15 cellular contexts compared by ENCODE assay signal in the genomic region with DNA sequence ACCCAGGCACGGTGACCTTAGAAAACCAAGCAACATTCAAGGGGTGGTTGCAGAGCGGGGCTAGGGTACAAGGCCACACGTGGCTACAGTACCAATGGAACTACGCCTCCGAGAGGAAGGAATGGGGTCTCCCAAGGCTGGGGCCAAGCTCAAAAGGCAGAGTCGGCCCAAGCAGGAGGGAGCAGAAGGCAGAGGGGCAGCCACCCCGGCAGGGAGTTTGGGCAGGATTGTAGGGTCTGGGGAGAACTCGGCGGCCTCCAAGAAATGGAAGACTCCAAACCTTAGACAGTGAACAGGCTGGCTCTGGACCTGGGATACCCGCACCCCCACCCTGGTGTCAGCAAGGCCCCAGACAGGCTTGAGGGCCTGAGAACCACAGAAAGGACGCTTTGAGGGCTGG. TPM values are rescaled to one million over a fixed set of nuclear protein-coding genes. Genes with fewer than 3 reads are reported as not detected.
DNase-seq lines count a peak whose midpoint lies in the region; ATAC-seq and TF ChIP-seq lines count a peak whose summit lies in the region.
"Had no signal": no experiment of that assay in that cellular context is flagged by ENCODE, and none has a peak within 500 bp of the region (broad histone marks: within the 10 kb centered on the region; RNA-seq: fewer than 3 reads in every experiment).

No MANE protein-coding gene starts in this region.

- H3K27me3 ChIP-seq in BLaER1: no peaks in the 10 kb centered on the region
- no peaks in the 10 kb centered on the region for H3K27me3 ChIP-seq in mammary epithelial cell (ENCODE audit: insufficient read depth, low read length)
- H3K27me3 ChIP-seq: gastroesophageal sphincter, right atrium auricular region, thyroid gland had no signal

- intact Hi-C loops in mammary epithelial cell (cut with micrococcal nuclease): no loop called here

- H3K27ac ChIP-seq in BLaER1: peak overlapping the region; percentile 77; the same call in 1 of the 2 replicates
- H3K27ac ChIP-seq in mammary epithelial cell (ENCODE audit: insufficient read depth, low read depth, low read length): no peak overlapping the region
- H3K27ac ChIP-seq: gastroesophageal sphincter, HL-60, right atrium auricular region had no signal

- H3K9me3 ChIP-seq in BLaER1 (no peaks in the 10 kb centered on the region), mammary epithelial cell (replicated peaks; ENCODE audit: insufficient read depth, low read length) (no peaks in the 10 kb centered on the region)
- H3K9me3 ChIP-seq: gastroesophageal sphincter, right atrium auricular region, thyroid gland had no signal

- CTCF ChIA-PET in mammary epithelial cell (lab: Charles Lee; ENCODE audit: low non-redundant PET): no interaction called here

- H3K79me2 ChIP-seq in mammary epithelial cell (ENCODE audit: insufficient read depth, low read length): peaks cover 13% of the 10 kb centered on the region

- 84% methylated on average over 11 of the region's 11 CpGs for WGBS in mammary epithelial cell (ENCODE audit: low coverage, missing lambda C conversion rate)

- no peak overlapping the region for H2AFZ ChIP-seq in mammary epithelial cell (ENCODE audit: low read depth, low read length)

- dilution Hi-C loops in mammary epithelial cell (cut with HindIII; ENCODE audit: low sequenced_read_pairs): no loop called here

- no peak overlapping the region for H3K4me3 ChIP-seq in BLaER1
- H3K4me3 ChIP-seq in mammary epithelial cell (replicated peaks in 1 of 3; ENCODE audit: insufficient read depth in 1 of 3, low read depth in 2 of 3, low read length in 3 of 3): no peak overlapping the region
- H3K4me3 ChIP-seq: gastroesophageal sphincter, right atrium auricular region, thyroid gland had no signal

- H3K4me3 Mint-ChIP-seq in activated naive CD8-positive, alpha-beta T cell treated with anti-CD3 and anti-CD28 coated beads, Interleukin-2, amount 10 ng/mL, durations not matched to agents 7 days and 5 days: no peak overlapping the region
- no peak overlapping the region for H3K4me3 Mint-ChIP-seq in memory B cell

- no peak for TF ChIP-seq CTCF in mammary epithelial cell (conservative IDR thresholded peaks at IDR 0.05 in 1 of 2, IDR thresholded peaks at IDR 0.05 in 1 of 2; ENCODE audit: extremely low read depth in 1 of 2, insufficient read depth in 1 of 2, low read depth in 1 of 2, low read length in 2 of 2)

- in situ Hi-C loops in mammary epithelial cell (cut with MboI; ENCODE audit: low sequenced_read_pairs in 2 of 2): no loop called here

- no peaks in the 10 kb centered on the region for H3K9me3 Mint-ChIP-seq in activated naive CD8-positive, alpha-beta T cell treated with anti-CD3 and anti-CD28 coated beads, Interleukin-2, amount 10 ng/mL, durations not matched to agents 7 days and 5 days
- no peaks in the 10 kb centered on the region for H3K9me3 Mint-ChIP-seq in memory B cell

- H3K36me3 ChIP-seq in BLaER1: peaks cover 11% of the 10 kb centered on the region; the same call in 1 of the 2 replicates
- H3K36me3 ChIP-seq in mammary epithelial cell (ENCODE audit: insufficient read depth, low read length): no peaks in the 10 kb centered on the region
- H3K36me3 ChIP-seq: right atrium auricular region, thyroid gland had no signal

- no peak for ATAC-seq in activated naive CD8-positive, alpha-beta T cell treated with anti-CD3 and anti-CD28 coated beads, Interleukin-2, amount 10 ng/mL, durations not matched to agents 7 days and 5 days (ENCODE audit: low read depth)
- ATAC-seq in memory B cell (ENCODE audit: low read depth): no peak
- no peak for ATAC-seq in GM21723 (IDR thresholded peaks at IDR 0.05; ENCODE audit: unreplicated experiment)
- ATAC-seq: gastroesophageal sphincter had no signal

- H4K20me1 ChIP-seq in BLaER1 (peaks cover 9% of the 10 kb centered on the region), mammary epithelial cell (ENCODE audit: insufficient read depth, low read length) (no peaks in the 10 kb centered on the region)

- POLR2A ChIA-PET in activated naive CD8-positive, alpha-beta T cell treated with anti-CD3 and anti-CD28 coated beads, Interleukin-2, amount 10 ng/mL, durations not matched to agents 7 days and 5 days (lab: Charles Lee): interaction anchor here (0.7 to 6.5 kb wide), 2 partner anchors 28 to 29 kb away, joined by 3 to 57 read pairs; a partner anchor contains a TSS

- no peaks in the 10 kb centered on the region for H3K27me3 Mint-ChIP-seq in activated naive CD8-positive, alpha-beta T cell treated with anti-CD3 and anti-CD28 coated beads, Interleukin-2, amount 10 ng/mL, durations not matched to agents 7 days and 5 days
- H3K27me3 Mint-ChIP-seq in memory B cell: no peaks in the 10 kb centered on the region

- H3K27ac Mint-ChIP-seq in activated naive CD8-positive, alpha-beta T cell treated with anti-CD3 and anti-CD28 coated beads, Interleukin-2, amount 10 ng/mL, durations not matched to agents 7 days and 5 days: peak overlapping the region; percentile 77
- peak overlapping the region; percentile 43 for H3K27ac Mint-ChIP-seq in memory B cell

- no peak overlapping the region for H3K9ac ChIP-seq in BLaER1
- no peak overlapping the region for H3K9ac ChIP-seq in mammary epithelial cell (ENCODE audit: insufficient read depth, low read length)

- peaks cover 90% of the 10 kb centered on the region for H3K4me1 ChIP-seq in BLaER1
- peaks cover 15% of the 10 kb centered on the region for H3K4me1 ChIP-seq in mammary epithelial cell (ENCODE audit: insufficient read depth, low read length)

- H3K36me3 Mint-ChIP-seq in activated naive CD8-positive, alpha-beta T cell treated with anti-CD3 and anti-CD28 coated beads, Interleukin-2, amount 10 ng/mL, durations not matched to agents 7 days and 5 days: peaks cover 24% of the 10 kb centered on the region
- no peaks in the 10 kb centered on the region for H3K36me3 Mint-ChIP-seq in memory B cell

- H3K4me2 ChIP-seq in BLaER1 (peak overlapping the region; percentile 79), mammary epithelial cell (ENCODE audit: insufficient read depth, low read depth, low read length) (no peak overlapping the region)

- no TSS peak for BruUV-seq in mammary epithelial cell (replicated peaks; lab: Mats Ljungman, UMichigan)

- DNase-seq in ELF-1 (ENCODE audit: low read depth, low spot score) (peak; percentile 46), memory B cell (ENCODE audit: low spot score in 2 of 2) (no peak), NCI-H1694 (lab: John Stamatoyannopoulos, UW) (no peak), SKM-1 treated with dmso at 0.1 percent for 144 hours (lab: John Stamatoyannopoulos, UW; ENCODE audit: unreplicated experiment) (no peak), mammary epithelial cell (no peak)
- peak; percentile 23 for DNase-seq in activated naive CD8-positive, alpha-beta T cell treated with anti-CD3 and anti-CD28 coated beads, Interleukin-2, amount 10 ng/mL, durations not matched to agents 7 days and 5 days
- DNase-seq: activated CD4-positive, alpha-beta T cell treated with anti-CD3 and anti-CD28 coated beads for 4 hours; NCI-H524 treated with DMSO at 0.1 percent for 48 hours; stimulated activated CD4-positive, alpha-beta T cell treated with anti-CD3 and anti-CD28 coated beads, Interleukin-1b, Interleukin-23, amount 100 ng/mL, for 48 hours; thyroid gland had no signal

- H3K4me1 Mint-ChIP-seq in activated naive CD8-positive, alpha-beta T cell treated with anti-CD3 and anti-CD28 coated beads, Interleukin-2, amount 10 ng/mL, durations not matched to agents 7 days and 5 days: peaks cover 41% of the 10 kb centered on the region
- peaks cover 29% of the 10 kb centered on the region for H3K4me1 Mint-ChIP-seq in memory B cell

RNA-seq across cellular contexts. Expression of a gene that starts 28.7 kb away (rescaled TPM):
- total RNA-seq in activated naive CD8-positive, alpha-beta T cell treated with anti-CD3 and anti-CD28 coated beads, Interleukin-2, amount 10 ng/mL, durations not matched to agents 7 days and 5 days: 10 to 100 TPM; 17.0 to 19.9 TPM
- 10 to 100 TPM in 1 of 2 donors, 1 to 10 TPM in 1; 7.2 to 13.2 TPM for total RNA-seq in mammary epithelial cell
- polyA plus RNA-seq in mammary epithelial cell: 11.7 TPM
- polyA minus RNA-seq in mammary epithelial cell: 10.1 TPM

RNA-seq across cellular contexts. Expression of a gene that starts 28.8 kb away (rescaled TPM):
- total RNA-seq in activated naive CD8-positive, alpha-beta T cell treated with anti-CD3 and anti-CD28 coated beads, Interleukin-2, amount 10 ng/mL, durations not matched to agents 7 days and 5 days: 100 to 1,000 TPM; 215 to 224 TPM
- 100 to 1,000 TPM in 1 of 2 donors, 10 to 100 TPM in 1; 56.0 to 124 TPM for total RNA-seq in mammary epithelial cell
- 114 TPM for polyA plus RNA-seq in mammary epithelial cell
- 136 TPM for polyA minus RNA-seq in mammary epithelial cell

RNA-seq across cellular contexts. Expression of a gene that starts 35.1 kb away (rescaled TPM):
- 100 to 1,000 TPM; 260 to 263 TPM for total RNA-seq in activated naive CD8-positive, alpha-beta T cell treated with anti-CD3 and anti-CD28 coated beads, Interleukin-2, amount 10 ng/mL, durations not matched to agents 7 days and 5 days
- total RNA-seq in mammary epithelial cell: 100 to 1,000 TPM in 1 of 2 donors, 10 to 100 TPM in 1; 80.5 to 270 TPM
- polyA plus RNA-seq in mammary epithelial cell: 224 TPM
- polyA minus RNA-seq in mammary epithelial cell: 32.7 TPM

RNA-seq across cellular contexts. Expression of a gene that starts 35.3 kb away (rescaled TPM):
- total RNA-seq in activated naive CD8-positive, alpha-beta T cell treated with anti-CD3 and anti-CD28 coated beads, Interleukin-2, amount 10 ng/mL, durations not matched to agents 7 days and 5 days: 10 to 100 TPM; 11.5 to 12.2 TPM
- 10 to 100 TPM; 25.6 to 27.3 TPM for total RNA-seq in mammary epithelial cell
- polyA plus RNA-seq in mammary epithelial cell: 46.3 TPM
- 13.6 TPM for polyA minus RNA-seq in mammary epithelial cell

RNA-seq across cellular contexts. Expression of a gene that starts 45.3 kb away (rescaled TPM):
- 1 to 10 TPM; 4.5 to 6.2 TPM for total RNA-seq in activated naive CD8-positive, alpha-beta T cell treated with anti-CD3 and anti-CD28 coated beads, Interleukin-2, amount 10 ng/mL, durations not matched to agents 7 days and 5 days
- total RNA-seq in mammary epithelial cell: 100 to 1,000 TPM; 163 to 195 TPM
- polyA plus RNA-seq in mammary epithelial cell: 100 TPM
- 205 TPM for polyA minus RNA-seq in mammary epithelial cell

Comparison
In these comparisons a context has a peak if more than half of its experiments do, and no peak if none do; other contexts are left out.
1. DNase-seq: peak in ELF-1 (single experiment) and activated naive CD8-positive, alpha-beta T cell treated with anti-CD3 and anti-CD28 coated beads, Interleukin-2, amount 10 ng/mL, durations not matched to agents 7 days and 5 days (single experiment); none in memory B cell (0 of 2), NCI-H1694 (single experiment), SKM-1 treated with dmso at 0.1 percent for 144 hours (single experiment) and mammary epithelial cell (single experiment).